27 cellular contexts compared by ENCODE assay signal in genomic region chr3:17188378-17188777, GRCh38.
"Had no signal": no experiment of that assay in that cellular context is flagged by ENCODE, and none has a peak within 500 bp of the region (broad histone marks: within the 10 kb centered on the region; RNA-seq: fewer than 3 reads in every experiment).

No MANE protein-coding gene starts in this region.

- H3K27ac Mint-ChIP-seq: activated CD4-positive, alpha-beta memory T cell treated with anti-CD3 and anti-CD28 coated beads for 36 hours; activated CD4-positive, alpha-beta T cell treated with anti-CD3 and anti-CD28 coated beads, Interleukin-2, amount 10 ng/mL, durations not matched to agents 24 days and 14 days; activated naive CD4-positive, alpha-beta T cell treated with anti-CD3 and anti-CD28 coated beads, Interleukin-2, amount 10 ng/mL, durations not matched to agents 7 days and 5 days; activated naive CD8-positive, alpha-beta T cell treated with anti-CD3 and anti-CD28 coated beads, Interleukin-2, amount 10 ng/mL, durations not matched to agents 7 days and 5 days; mesothelial cell of epicardium; naive thymus-derived CD8-positive, alpha-beta T cell; stimulated activated memory B cell treated with anti-CD40 and anti-IgM and Interleukin-4, amounts not matched to agents 10 μg/mL and 1 μg/mL and 100 μg/mL, for 72 hours; stimulated activated naive CD8-positive, alpha-beta T cell treated with anti-CD3 and anti-CD28 coated beads, Interleukin-15, amount 100 ng/mL, for 72 hours; T-helper 17 cell had no signal

- H3K4me3 Mint-ChIP-seq: activated CD4-positive, alpha-beta memory T cell treated with anti-CD3 and anti-CD28 coated beads for 36 hours; activated CD4-positive, alpha-beta T cell treated with anti-CD3 and anti-CD28 coated beads, Interleukin-2, amount 10 ng/mL, durations not matched to agents 24 days and 14 days; activated naive CD4-positive, alpha-beta T cell treated with anti-CD3 and anti-CD28 coated beads, Interleukin-2, amount 10 ng/mL, durations not matched to agents 7 days and 5 days; activated naive CD8-positive, alpha-beta T cell treated with anti-CD3 and anti-CD28 coated beads, Interleukin-2, amount 10 ng/mL, durations not matched to agents 7 days and 5 days; mesothelial cell of epicardium; naive thymus-derived CD8-positive, alpha-beta T cell; stimulated activated memory B cell treated with anti-CD40 and anti-IgM and Interleukin-4, amounts not matched to agents 10 μg/mL and 1 μg/mL and 100 μg/mL, for 72 hours; stimulated activated naive CD8-positive, alpha-beta T cell treated with anti-CD3 and anti-CD28 coated beads, Interleukin-15, amount 100 ng/mL, for 72 hours; T-helper 17 cell had no signal

- ATAC-seq: foreskin keratinocyte; naive thymus-derived CD8-positive, alpha-beta T cell; sciatic nerve; stimulated activated memory B cell treated with anti-CD40 and anti-IgM and Interleukin-4, amounts not matched to agents 10 μg/mL and 1 μg/mL and 100 μg/mL, for 72 hours; stimulated activated naive CD8-positive, alpha-beta T cell treated with anti-CD3 and anti-CD28 coated beads, Interleukin-15, amount 100 ng/mL, for 72 hours; T-helper 17 cell had no signal

- DNase-seq: activated CD4-positive, alpha-beta memory T cell treated with anti-CD3 and anti-CD28 coated beads for 36 hours; activated CD4-positive, alpha-beta T cell treated with anti-CD3 and anti-CD28 coated beads, Interleukin-2, amount 10 ng/mL, durations not matched to agents 24 days and 14 days; activated CD4-positive, CD25-positive, alpha-beta regulatory T cell treated with anti-CD3 and anti-CD28 coated beads, Interleukin-2, amount 50 U/mL, for 72 hours; activated CD8-positive, alpha-beta memory T cell treated with anti-CD3 and anti-CD28 coated beads, Interleukin-2, amount 50 U/mL, for 4 hours; activated gamma-delta T cell; activated naive CD4-positive, alpha-beta T cell treated with anti-CD3 and anti-CD28 coated beads, Interleukin-2, amount 10 ng/mL, durations not matched to agents 7 days and 5 days; activated naive CD8-positive, alpha-beta T cell treated with anti-CD3 and anti-CD28 coated beads, Interleukin-2, amount 10 ng/mL, durations not matched to agents 7 days and 5 days; activated T-cell treated with anti-CD3 and anti-CD28 coated beads, Interleukin-2, amount 50 U/mL, for 1 hour; brain microvascular endothelial cell; central memory CD4-positive, alpha-beta T cell; foreskin keratinocyte; naive thymus-derived CD8-positive, alpha-beta T cell; small intestine; stimulated activated CD4-positive, alpha-beta T cell treated with anti-CD3 and anti-CD28 coated beads, Interleukin-4, amount 100 ng/mL, for 4 hours; stimulated activated CD8-positive, alpha-beta memory T cell treated with anti-CD3 and anti-CD28 coated beads, Interleukin-4, amount 100 ng/mL, for 48 hours; stimulated activated naive CD8-positive, alpha-beta T cell treated with anti-CD3 and anti-CD28 coated beads, Interleukin-15, amount 100 ng/mL, for 72 hours; substantia nigra; T-helper 17 cell; T1000; thyroid gland; upper lobe of left lung; WERI-Rb-1 had no signal

- H3K36me3 ChIP-seq: brain microvascular endothelial cell, thyroid gland, WERI-Rb-1 had no signal

- H3K9me3 Mint-ChIP-seq: activated CD4-positive, alpha-beta memory T cell treated with anti-CD3 and anti-CD28 coated beads for 36 hours; activated CD4-positive, alpha-beta T cell treated with anti-CD3 and anti-CD28 coated beads, Interleukin-2, amount 10 ng/mL, durations not matched to agents 24 days and 14 days; activated naive CD4-positive, alpha-beta T cell treated with anti-CD3 and anti-CD28 coated beads, Interleukin-2, amount 10 ng/mL, durations not matched to agents 7 days and 5 days; mesothelial cell of epicardium; naive thymus-derived CD8-positive, alpha-beta T cell; stimulated activated memory B cell treated with anti-CD40 and anti-IgM and Interleukin-4, amounts not matched to agents 10 μg/mL and 1 μg/mL and 100 μg/mL, for 72 hours; stimulated activated naive CD8-positive, alpha-beta T cell treated with anti-CD3 and anti-CD28 coated beads, Interleukin-15, amount 100 ng/mL, for 72 hours had no signal

- H3K4me3 ChIP-seq: ascending aorta, esophagus muscularis mucosa, thyroid gland, upper lobe of left lung had no signal

- H3K27me3 ChIP-seq: ascending aorta, brain microvascular endothelial cell, esophagus muscularis mucosa, foreskin keratinocyte, thyroid gland, upper lobe of left lung had no signal

- H3K9me3 ChIP-seq: ascending aorta, esophagus muscularis mucosa, thyroid gland, upper lobe of left lung had no signal

- H3K27me3 Mint-ChIP-seq: activated CD4-positive, alpha-beta memory T cell treated with anti-CD3 and anti-CD28 coated beads for 36 hours; activated naive CD4-positive, alpha-beta T cell treated with anti-CD3 and anti-CD28 coated beads, Interleukin-2, amount 10 ng/mL, durations not matched to agents 7 days and 5 days; activated naive CD8-positive, alpha-beta T cell treated with anti-CD3 and anti-CD28 coated beads, Interleukin-2, amount 10 ng/mL, durations not matched to agents 7 days and 5 days; naive thymus-derived CD8-positive, alpha-beta T cell; stimulated activated memory B cell treated with anti-CD40 and anti-IgM and Interleukin-4, amounts not matched to agents 10 μg/mL and 1 μg/mL and 100 μg/mL, for 72 hours; stimulated activated naive CD8-positive, alpha-beta T cell treated with anti-CD3 and anti-CD28 coated beads, Interleukin-15, amount 100 ng/mL, for 72 hours; T-helper 17 cell had no signal

- H3K4me1 ChIP-seq: foreskin keratinocyte, thyroid gland had no signal

- H3K27ac ChIP-seq: ascending aorta, brain microvascular endothelial cell, esophagus muscularis mucosa, foreskin keratinocyte, thyroid gland, upper lobe of left lung, WERI-Rb-1 had no signal
